ENCODE assay signal across 1 cellular context in genomic region chr6:138682722-138683521, GRCh38.
TF ChIP-seq lines count a peak whose summit lies in the region.

No MANE protein-coding gene starts in this region.

TF ChIP-seq in H1, 55 proteins besides CTCF, POLR2A, EP300 and RAD21 (continued from another document):
- no peak for TF ChIP-seq TEAD4 (IDR thresholded peaks at IDR 0.05; ENCODE audit: low read depth, low read length)
TF ChIP-seq in H1: peak in this region for 0.
